Comparison of ENCODE assay signal across 26 cellular contexts in genomic region chr11:78652866-78653265, GRCh38.
"Had no signal": no experiment of that assay in that cellular context is flagged by ENCODE, and none has a peak within 500 bp of the region (broad histone marks: within the 10 kb centered on the region; RNA-seq: fewer than 3 reads in every experiment).

No MANE protein-coding gene starts in this region.

- H3K36me3 ChIP-seq: breast epithelium, pancreas, prostate gland, suprapubic skin, tibial artery had no signal

- H3K36me3 Mint-ChIP-seq: activated CD4-positive, alpha-beta memory T cell treated with anti-CD3 and anti-CD28 coated beads for 36 hours; naive B cell; stimulated activated memory B cell treated with anti-CD40 and anti-IgM and Interleukin-4, amounts not matched to agents 10 μg/mL and 1 μg/mL and 100 μg/mL, for 72 hours had no signal

- H3K4me1 ChIP-seq: breast epithelium, pancreas, prostate gland, tibial artery had no signal

- H3K4me3 Mint-ChIP-seq: activated CD4-positive, alpha-beta memory T cell treated with anti-CD3 and anti-CD28 coated beads for 36 hours; activated naive CD4-positive, alpha-beta T cell treated with anti-CD3 and anti-CD28 coated beads for 36 hours; activated T-cell treated with anti-CD3 and anti-CD28 coated beads, Interleukin-2, amount 50 U/mL, for 24 hours; mesothelial cell of epicardium; naive B cell; stimulated activated memory B cell treated with anti-CD40 and anti-IgM and Interleukin-4, amounts not matched to agents 10 μg/mL and 1 μg/mL and 100 μg/mL, for 72 hours; T-helper 2 cell treated with Interferon-gamma antibody and Interleukin-4, amounts not matched to agents 5 μg/mL and 100 μg/mL, for 36 hours had no signal

- H3K27me3 ChIP-seq: breast epithelium, pancreas, suprapubic skin, tibial artery had no signal

- H3K4me3 ChIP-seq: breast epithelium, pancreas, prostate gland, smooth muscle cell, suprapubic skin, tibial artery had no signal

- ATAC-seq: left ventricle myocardium superior; pancreas; stimulated activated memory B cell treated with anti-CD40 and anti-IgM and Interleukin-4, amounts not matched to agents 10 μg/mL and 1 μg/mL and 100 μg/mL, for 72 hours had no signal

- H3K4me1 Mint-ChIP-seq: naive B cell; stimulated activated memory B cell treated with anti-CD40 and anti-IgM and Interleukin-4, amounts not matched to agents 10 μg/mL and 1 μg/mL and 100 μg/mL, for 72 hours had no signal

- H3K9me3 Mint-ChIP-seq: activated CD4-positive, alpha-beta memory T cell treated with anti-CD3 and anti-CD28 coated beads for 36 hours; activated naive CD4-positive, alpha-beta T cell treated with anti-CD3 and anti-CD28 coated beads for 36 hours; mesothelial cell of epicardium; naive B cell; stimulated activated memory B cell treated with anti-CD40 and anti-IgM and Interleukin-4, amounts not matched to agents 10 μg/mL and 1 μg/mL and 100 μg/mL, for 72 hours; T-helper 2 cell treated with Interferon-gamma antibody and Interleukin-4, amounts not matched to agents 5 μg/mL and 100 μg/mL, for 36 hours had no signal

- H3K27ac Mint-ChIP-seq: activated CD4-positive, alpha-beta memory T cell treated with anti-CD3 and anti-CD28 coated beads for 36 hours; activated naive CD4-positive, alpha-beta T cell treated with anti-CD3 and anti-CD28 coated beads for 36 hours; mesothelial cell of epicardium; naive B cell; stimulated activated memory B cell treated with anti-CD40 and anti-IgM and Interleukin-4, amounts not matched to agents 10 μg/mL and 1 μg/mL and 100 μg/mL, for 72 hours; T-helper 2 cell treated with Interferon-gamma antibody and Interleukin-4, amounts not matched to agents 5 μg/mL and 100 μg/mL, for 36 hours had no signal

- H3K27ac ChIP-seq: breast epithelium, epithelial cell of prostate, pancreas, prostate gland, suprapubic skin, tibial artery had no signal

- H3K4me2 ChIP-seq: smooth muscle cell had no signal

- H3K9me3 ChIP-seq: breast epithelium, pancreas, prostate gland, suprapubic skin, tibial artery had no signal

- DNase-seq: activated CD4-positive, alpha-beta memory T cell treated with anti-CD3 and anti-CD28 coated beads for 36 hours; activated CD4-positive, alpha-beta T cell treated with anti-CD3 and anti-CD28 coated beads for 4 hours; activated effector memory CD4-positive, alpha-beta T cell treated with Interleukin-2 at 50 U/mL for 16 hours; activated naive CD4-positive, alpha-beta T cell treated with anti-CD3 and anti-CD28 coated beads for 36 hours; activated T-cell treated with anti-CD3 and anti-CD28 coated beads, Interleukin-2, amount 50 U/mL, for 24 hours; central memory CD4-positive, alpha-beta T cell; dermis blood vessel endothelial cell; effector CD4-positive, alpha-beta T cell; left ventricle myocardium superior; mammary epithelial cell; naive B cell; pancreas; retina; stimulated activated CD4-positive, alpha-beta T cell treated with anti-CD3 and anti-CD28 coated beads, Interleukin-1b, Interleukin-23, amount 100 ng/mL, for 48 hours; stimulated activated CD4-positive, alpha-beta T cell treated with anti-CD3 and anti-CD28 coated beads, Interleukin-4, amount 100 ng/mL, for 4 hours; stimulated activated CD8-positive, alpha-beta memory T cell treated with anti-CD3 and anti-CD28 coated beads, Interleukin-4, amount 100 ng/mL, for 48 hours; T-helper 1 cell; tibial artery had no signal
